In the genomic region with DNA sequence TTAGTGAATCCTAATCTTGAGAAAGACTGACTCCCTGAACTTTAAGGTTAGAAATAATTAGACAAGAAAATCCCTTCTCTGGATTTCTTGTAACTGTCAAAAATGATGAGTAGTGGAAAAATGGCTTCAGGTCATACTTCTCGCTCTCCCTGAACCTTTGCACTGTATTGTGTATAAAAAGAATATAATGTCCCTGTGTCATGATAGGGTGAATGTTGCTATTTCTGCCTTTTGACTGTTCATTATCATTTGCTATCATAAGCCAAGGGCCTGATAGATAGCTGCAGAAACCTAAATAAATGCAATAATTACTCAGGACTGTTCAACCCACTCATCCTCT, we compare ENCODE assay signal across 24 cellular contexts. TPM values are rescaled to one million over a fixed set of nuclear protein-coding genes. Genes with fewer than 3 reads are reported as not detected.
A peak's percentile ranks its signal among the peaks of the same experiment; 100 is the strongest.
DNase-seq lines count a peak whose midpoint lies in the region; ATAC-seq and TF ChIP-seq lines count a peak whose summit lies in the region.
"Had no signal": no experiment of that assay in that cellular context is flagged by ENCODE, and none has a peak within 500 bp of the region (broad histone marks: within the 10 kb centered on the region; RNA-seq: fewer than 3 reads in every experiment).

No MANE protein-coding gene starts in this region.

- no peak overlapping the region for H3K4me2 ChIP-seq in SK-N-SH

- CTCF ChIA-PET in SK-N-SH (lab: Yijun Ruan, JAX) = interaction anchor here (0.9 to 1.5 kb wide), 2 partner anchors 28 to 30 kb away, joined by 3 read pairs; no protein-coding TSS in a partner anchor

- H3K79me2 ChIP-seq in SK-N-SH (ENCODE audit: insufficient read depth) = no peaks in the 10 kb centered on the region

- no peaks in the 10 kb centered on the region for H3K27me3 Mint-ChIP-seq in chondrocyte (ENCODE audit: low read depth)
- H3K27me3 Mint-ChIP-seq: activated CD4-positive, alpha-beta memory T cell treated with anti-CD3 and anti-CD28 coated beads for 36 hours had no signal

- TF ChIP-seq EP300 in SK-N-SH (IDR thresholded peaks at IDR 0.05; ENCODE audit: borderline replicate concordance in 1 of 2, low read depth in 1 of 2, low read length in 1 of 2) = no peak

- peak overlapping the region; percentile 98 for H3K27ac Mint-ChIP-seq in chondrocyte (ENCODE audit: unreplicated experiment)
- H3K27ac Mint-ChIP-seq: activated CD4-positive, alpha-beta memory T cell treated with anti-CD3 and anti-CD28 coated beads for 36 hours; activated naive CD4-positive, alpha-beta T cell treated with anti-CD3 and anti-CD28 coated beads, Interleukin-2, amount 50 U/mL, for 72 hours; activated T-helper 17 cell treated with anti-CD3 and anti-CD28 coated beads, Interleukin-2, amount 50 U/mL, for 72 hours; CD8-positive, alpha-beta memory T cell; T-helper 17 cell had no signal

- H3K9me3 ChIP-seq in SK-N-SH (no peaks in the 10 kb centered on the region), liver (ENCODE audit: control insufficient read depth in 4 of 4, low read length in 3 of 4) (no peaks in the 10 kb centered on the region)
- H3K9me3 ChIP-seq: prostate gland had no signal

- peaks cover 24% of the 10 kb centered on the region for H3F3A ChIP-seq in SK-N-SH (replicated peaks; ENCODE audit: insufficient read depth)

- H4K20me1 ChIP-seq in SK-N-SH (ENCODE audit: insufficient read depth) = no peaks in the 10 kb centered on the region

- H3K36me3 Mint-ChIP-seq in chondrocyte (ENCODE audit: low read depth) = no peaks in the 10 kb centered on the region
- H3K36me3 Mint-ChIP-seq: activated CD4-positive, alpha-beta memory T cell treated with anti-CD3 and anti-CD28 coated beads for 36 hours; activated naive CD4-positive, alpha-beta T cell treated with anti-CD3 and anti-CD28 coated beads, Interleukin-2, amount 50 U/mL, for 72 hours had no signal

- no peak overlapping the region for H3K4me3 ChIP-seq in SK-N-SH (ENCODE audit: low read depth in 2 of 2, low read length in 1 of 2)
- H3K4me3 ChIP-seq in liver (ENCODE audit: low read depth in 1 of 3, low read length in 3 of 3) = no peak overlapping the region
- H3K4me3 ChIP-seq: GM23248, prostate gland had no signal

- TF ChIP-seq RAD21 in SK-N-SH (IDR thresholded peaks at IDR 0.05; ENCODE audit: low read length) (no peak), liver (IDR thresholded peaks at IDR 0.05) (no peak)

- TF ChIP-seq CTCF in SK-N-SH (IDR thresholded peaks at IDR 0.05) = no peak
- TF ChIP-seq CTCF in chondrocyte (IDR thresholded peaks at IDR 0.05) = no peak
- TF ChIP-seq CTCF in liver (IDR thresholded peaks at IDR 0.05; ENCODE audit: low read depth, low read length, missing input control) = no peak

- no peak for DNase-seq in SK-N-SH
- DNase-seq in chondrocyte (ENCODE audit: low spot score) = no peak
- DNase-seq in amniotic stem cell (lab: John Stamatoyannopoulos, UW) = no peak
- no peak for DNase-seq in activated CD8-positive, alpha-beta memory T cell treated with anti-CD3 and anti-CD28 coated beads, Interleukin-2, amount 50 U/mL, for 48 hours
- no peak for DNase-seq in RKO (ENCODE audit: low spot score)
- DNase-seq in NCI-H1105 treated with DMSO at 0.1 percent for 48 hours (lab: John Stamatoyannopoulos, UW) = no peak
- DNase-seq: activated CD4-positive, alpha-beta memory T cell treated with anti-CD3 and anti-CD28 coated beads for 36 hours; activated CD4-positive, CD25-positive, alpha-beta regulatory T cell treated with anti-CD3 and anti-CD28 coated beads, Interleukin-2, amount 50 U/mL, for 72 hours; CD8-positive, alpha-beta memory T cell; DMS153; GM23248; NCI-H1092; NCI-H2029; NCI-H774; RPMI8226; stimulated activated naive CD4-positive, alpha-beta T cell; T-helper 17 cell had no signal

- no peak overlapping the region for H3K4me3 Mint-ChIP-seq in chondrocyte (ENCODE audit: unreplicated experiment)
- H3K4me3 Mint-ChIP-seq: activated CD4-positive, alpha-beta memory T cell treated with anti-CD3 and anti-CD28 coated beads for 36 hours; activated T-helper 17 cell treated with anti-CD3 and anti-CD28 coated beads, Interleukin-2, amount 50 U/mL, for 72 hours; CD8-positive, alpha-beta memory T cell; T-helper 17 cell had no signal

- H3K36me3 ChIP-seq in SK-N-SH (replicated peaks in 1 of 2; ENCODE audit: control insufficient read depth in 1 of 2, insufficient read depth in 2 of 2, low read length in 1 of 2) = no peaks in the 10 kb centered on the region
- peaks cover 0 to 4% (median 1%) of the 10 kb centered on the region in 4 donors for H3K36me3 ChIP-seq in liver (ENCODE audit: control insufficient read depth in 4 of 4, insufficient read depth in 3 of 4, low read depth in 1 of 4, low read length in 3 of 4)
- H3K36me3 ChIP-seq: prostate gland had no signal

- 100% methylated on average over 1 of the region's 1 CpG for WGBS in SK-N-SH (ENCODE audit: low lambda C conversion rate)
- 79% methylated on average over 1 of the region's 1 CpG for WGBS in liver

- POLR2A ChIA-PET in SK-N-SH (lab: Yijun Ruan, JAX) = no interaction called here

- H3K27me3 ChIP-seq in SK-N-SH (ENCODE audit: insufficient read depth) (no peaks in the 10 kb centered on the region), liver (ENCODE audit: control insufficient read depth in 4 of 4, insufficient read depth in 4 of 4, low read length in 3 of 4) (no peaks in the 10 kb centered on the region)

- H3K9ac ChIP-seq in SK-N-SH (no peak overlapping the region), liver (ENCODE audit: low read depth in 1 of 2, low read length in 2 of 2) (no peak overlapping the region)
- H3K9ac ChIP-seq: GM23248 had no signal

- peak overlapping the region in 1 of 2 experiments; percentile 96; a peak in 1 of 4 replicates for H3K27ac ChIP-seq in SK-N-SH (ENCODE audit: low read depth in 2 of 2, low read length in 1 of 2)
- H3K27ac ChIP-seq in liver (ENCODE audit: low read depth in 1 of 2, low read length in 2 of 2) = no peak overlapping the region
- H3K27ac ChIP-seq: HL-60, prostate gland had no signal

- H2AFZ ChIP-seq in SK-N-SH (ENCODE audit: low read depth) = 0 out of 2 replicates have a peak overlapping the region, but pooled peaks have one; percentile 22
- H2AFZ ChIP-seq: GM23248 had no signal

- peaks cover 43% of the 10 kb centered on the region for H3K4me1 Mint-ChIP-seq in chondrocyte (ENCODE audit: low read depth)
- H3K4me1 Mint-ChIP-seq: activated T-helper 17 cell treated with anti-CD3 and anti-CD28 coated beads, Interleukin-2, amount 50 U/mL, for 72 hours; CD8-positive, alpha-beta memory T cell; T-helper 17 cell had no signal

- ATAC-seq in SK-N-SH treated with all-trans-retinoic acid at 6 μM for 48 hours = no peak
- ATAC-seq: activated naive CD4-positive, alpha-beta T cell treated with anti-CD3 and anti-CD28 coated beads, Interleukin-2, amount 50 U/mL, for 72 hours; activated T-helper 17 cell treated with anti-CD3 and anti-CD28 coated beads, Interleukin-2, amount 50 U/mL, for 72 hours; sciatic nerve; T-helper 17 cell had no signal

- H3K9me2 ChIP-seq in SK-N-SH = no peaks in the 10 kb centered on the region

- no peaks in the 10 kb centered on the region for H3K9me3 Mint-ChIP-seq in chondrocyte (ENCODE audit: low read depth)
- H3K9me3 Mint-ChIP-seq: activated CD4-positive, alpha-beta memory T cell treated with anti-CD3 and anti-CD28 coated beads for 36 hours; activated naive CD4-positive, alpha-beta T cell treated with anti-CD3 and anti-CD28 coated beads, Interleukin-2, amount 50 U/mL, for 72 hours; activated T-helper 17 cell treated with anti-CD3 and anti-CD28 coated beads, Interleukin-2, amount 50 U/mL, for 72 hours; CD8-positive, alpha-beta memory T cell had no signal

- H3K4me1 ChIP-seq in SK-N-SH (ENCODE audit: control insufficient read depth in 1 of 2, insufficient read depth in 2 of 2, low read depth in 1 of 2, low read length in 1 of 2) = peaks cover 3 to 5% of the 10 kb centered on the region in 2 experiments; a peak in 2 of 4 replicates
- H3K4me1 ChIP-seq in liver (ENCODE audit: control insufficient read depth in 4 of 4, insufficient read depth in 4 of 4, low read length in 3 of 4) = peaks cover 0 to 5% (median 0%) of the 10 kb centered on the region in 4 donors
- H3K4me1 ChIP-seq: prostate gland had no signal

TF ChIP-seq in SK-N-SH, 30 proteins besides CTCF, POLR2A, EP300 and RAD21 (continues in another document):
- no peak for TF ChIP-seq RXRA (IDR thresholded peaks at IDR 0.05; ENCODE audit: borderline replicate concordance, low read depth)
- no peak for TF ChIP-seq YY1 (IDR thresholded peaks at IDR 0.05; ENCODE audit: low read depth)
- no peak for TF ChIP-seq GABPA (IDR thresholded peaks at IDR 0.05; ENCODE audit: low read depth)
- no peak for TF ChIP-seq ELF1 (IDR thresholded peaks at IDR 0.05)
- TF ChIP-seq RCOR1 (IDR thresholded peaks at IDR 0.05; ENCODE audit: low read length) = no peak

TF ChIP-seq in liver, 16 proteins besides CTCF, POLR2A, EP300 and RAD21 (continues in another document):
- TF ChIP-seq EGR1 (IDR thresholded peaks at IDR 0.05; ENCODE audit: low read depth in 2 of 2) (no peak), RXRA (IDR thresholded peaks at IDR 0.05) (peak in 1 of 2 donors; percentile 42), YY1 (IDR thresholded peaks at IDR 0.05) (no peak), TAF1 (conservative IDR thresholded peaks at IDR 0.05) (no peak)

RNA-seq across cellular contexts. Expression of a gene that starts 39.3 kb away (rescaled TPM):
- polyA plus RNA-seq in SK-N-SH (2012; rRNA removed) = 0.25 and 0.26 TPM in 2 replicates
- 0.04 and 0.13 TPM in 2 replicates for polyA plus RNA-seq in SK-N-SH (2012; cell fraction: cytosol; rRNA removed)
- polyA plus RNA-seq in SK-N-SH (2012; cell fraction: nucleus; rRNA removed) = 1.4 and 3.1 TPM in 2 replicates
- 0.18 to 0.40 TPM (median 0.39 TPM) in 3 replicates for total RNA-seq in chondrocyte
- total RNA-seq in liver = 100 to 1,000 TPM in 1 of 2 donors, 10 to 100 TPM in 1; 73.0 to 255 TPM
- 100 to 1,000 TPM in 1 of 2 donors, 10 to 100 TPM in 1; 99.4 to 115 TPM for polyA plus RNA-seq in liver
- total RNA-seq: GM23248 had no signal
- polyA plus RNA-seq: GM23248 had no signal

Comparison
In these comparisons a context has a peak if more than half of its experiments do, and no peak if none do; other contexts are left out.
1. RNA of a gene that starts 39.3 kb away (total RNA-seq): 73.0 to 255 TPM in liver; 0.18 to 0.40 TPM in chondrocyte; every median in the first group is over 10 times any median in the second.